20 cellular contexts compared by ENCODE assay signal in genomic region chr5:84642795-84643194, GRCh38.
DNase-seq lines count a peak whose midpoint lies in the region; ATAC-seq, FAIRE-seq and TF ChIP-seq lines count a peak whose summit lies in the region.
"Had no signal": no experiment of that assay in that cellular context is flagged by ENCODE, and none has a peak within 500 bp of the region (broad histone marks: within the 10 kb centered on the region; RNA-seq: fewer than 3 reads in every experiment).

No MANE protein-coding gene starts in this region.

- BruUV-seq in endothelial cell of umbilical vein (replicated peaks; lab: Mats Ljungman, UMichigan), result no TSS peak

- no peak for ATAC-seq in GM18868 (IDR thresholded peaks at IDR 0.05; ENCODE audit: unreplicated experiment)
- ATAC-seq: stimulated activated naive CD8-positive, alpha-beta T cell treated with anti-CD3 and anti-CD28 coated beads, Interleukin-15, Interleukin-2, amounts not matched to agents 100 U/mL and 50 U/mL, for 24 hours had no signal

- intact Hi-C loops in endothelial cell of umbilical vein (cut with micrococcal nuclease) (no loop called here), stomach (cut with DNase I; ENCODE audit: low total_unique reads) (no loop called here), ascending aorta (cut with DNase I) (no loop called here)

- 72 to 92% (median 84%) methylated on average over 2 of the region's 2 CpGs for WGBS in stomach, 5 donors

- peak; percentile 5 for DNase-seq in HS-27A (ENCODE audit: low read depth)
- peak; percentile 46 to 76 for DNase-seq in SJSA1 (ENCODE audit: low read depth in 1 of 2, low spot score in 2 of 2)
- peak; percentile 22 for DNase-seq in endothelial cell of umbilical vein (ENCODE audit: low read depth, low spot score)
- DNase-seq in osteoblast (ENCODE audit: insufficient read length, low spot score, missing footprints), result peak; percentile 72
- no peak for DNase-seq in stomach
- DNase-seq in ascending aorta (ENCODE audit: low spot score in 2 of 2), result no peak
- DNase-seq: activated CD4-positive, alpha-beta T cell treated with anti-CD3 and anti-CD28 coated beads, Interleukin-2, amount 50 U/mL, for 1 hour; activated CD8-positive, alpha-beta memory T cell treated with anti-CD3 and anti-CD28 coated beads, Interleukin-2, amount 50 U/mL, for 48 hours; activated gamma-delta T cell; adrenal gland; Calu3; colonic mucosa; GDM1; NCI-H2029; NCI-H510A; Right ventricle myocardium superior; stimulated activated CD4-positive, alpha-beta T cell treated with anti-CD3 and anti-CD28 coated beads, Interleukin-2, amount 100 ng/mL, for 24 hours; stimulated activated naive CD8-positive, alpha-beta T cell treated with anti-CD3 and anti-CD28 coated beads, Interleukin-15, Interleukin-2, amounts not matched to agents 100 U/mL and 50 U/mL, for 24 hours; T-helper 1 cell had no signal

- no peaks in the 10 kb centered on the region for H3K9me1 ChIP-seq in endothelial cell of umbilical vein (replicated peaks; ENCODE audit: control insufficient read depth, extremely low read depth, insufficient read depth, low read length)

- no peak overlapping the region for H3K4me3 ChIP-seq in SJSA1
- H3K4me3 ChIP-seq in endothelial cell of umbilical vein (replicated peaks in 1 of 3; ENCODE audit: insufficient read depth in 1 of 3, low read depth in 1 of 3, low read length in 3 of 3), result no peak overlapping the region
- no peak overlapping the region for H3K4me3 ChIP-seq in osteoblast (ENCODE audit: insufficient read depth, low read length)
- H3K4me3 ChIP-seq in stomach, result no peak overlapping the region
- no peak overlapping the region for H3K4me3 ChIP-seq in ascending aorta
- H3K4me3 ChIP-seq: adrenal gland, colonic mucosa had no signal

- POLR2A ChIA-PET in endothelial cell of umbilical vein (lab: Charles Lee), result no interaction called here

- H3K4me2 ChIP-seq in endothelial cell of umbilical vein (ENCODE audit: insufficient read depth, low read length) (no peak overlapping the region), osteoblast (ENCODE audit: insufficient read depth, low read length) (no peak overlapping the region)

- CTCF ChIA-PET in endothelial cell of umbilical vein (lab: Charles Lee), result no interaction called here

- H2AFZ ChIP-seq in endothelial cell of umbilical vein (ENCODE audit: low read depth, low read length), result no peak overlapping the region
- H2AFZ ChIP-seq in osteoblast (ENCODE audit: low read length), result no peak overlapping the region

- no peaks in the 10 kb centered on the region for H4K20me1 ChIP-seq in endothelial cell of umbilical vein (replicated peaks; ENCODE audit: control insufficient read depth, extremely low read depth, insufficient read depth, low read length)
- H4K20me1 ChIP-seq in osteoblast (ENCODE audit: insufficient read depth, low read length), result no peaks in the 10 kb centered on the region

- TF ChIP-seq POLR2A in endothelial cell of umbilical vein (IDR thresholded peaks at IDR 0.05; ENCODE audit: low read depth, low read length) (no peak), stomach (IDR thresholded peaks at IDR 0.05) (no peak)

- H3K4me1 ChIP-seq in SJSA1 (replicated peaks) (peaks cover 10% of the 10 kb centered on the region), endothelial cell of umbilical vein (ENCODE audit: control insufficient read depth, extremely low read depth, insufficient read depth, low read length) (no peaks in the 10 kb centered on the region), osteoblast (ENCODE audit: insufficient read depth, low read length) (no peaks in the 10 kb centered on the region), stomach (no peaks in the 10 kb centered on the region), ascending aorta (no peaks in the 10 kb centered on the region)
- H3K4me1 ChIP-seq: adrenal gland, colonic mucosa had no signal

- no peak for TF ChIP-seq CTCF in endothelial cell of umbilical vein (IDR thresholded peaks at IDR 0.05; ENCODE audit: extremely low read depth in 1 of 2, insufficient read depth in 1 of 2, low read depth in 1 of 2, low read length in 2 of 2)
- no peak for TF ChIP-seq CTCF in osteoblast (IDR thresholded peaks at IDR 0.05; ENCODE audit: extremely low read depth, low read depth, low read length)
- no peak for TF ChIP-seq CTCF in stomach (IDR thresholded peaks at IDR 0.05)
- TF ChIP-seq CTCF in ascending aorta (IDR thresholded peaks at IDR 0.05), result no peak

- H3K9ac ChIP-seq in endothelial cell of umbilical vein (replicated peaks; ENCODE audit: extremely low read depth, insufficient read depth, low read length), result no peak overlapping the region

- FAIRE-seq in endothelial cell of umbilical vein (lab: Jason Lieb, UNC), result no peak

- H3K27ac ChIP-seq in SJSA1 (peak overlapping the region; percentile 27; the same call in 1 of the 2 replicates), endothelial cell of umbilical vein (ENCODE audit: insufficient read depth, low read depth, low read length) (no peak overlapping the region), osteoblast (ENCODE audit: low read depth, low read length) (no peak overlapping the region), stomach (no peak overlapping the region), ascending aorta (no peak overlapping the region)
- H3K27ac ChIP-seq: adrenal gland, colonic mucosa had no signal

- H3K36me3 ChIP-seq in SJSA1, result no peaks in the 10 kb centered on the region
- no peaks in the 10 kb centered on the region for H3K36me3 ChIP-seq in endothelial cell of umbilical vein (ENCODE audit: control insufficient read depth in 2 of 2, extremely low read depth in 1 of 2, insufficient read depth in 2 of 2, low read length in 2 of 2)
- no peaks in the 10 kb centered on the region for H3K36me3 ChIP-seq in osteoblast (ENCODE audit: insufficient read depth, low read length)
- no peaks in the 10 kb centered on the region for H3K36me3 ChIP-seq in stomach
- no peaks in the 10 kb centered on the region for H3K36me3 ChIP-seq in ascending aorta
- H3K36me3 ChIP-seq: adrenal gland, colonic mucosa had no signal

- dilution Hi-C loops in endothelial cell of umbilical vein (cut with MboI; ENCODE audit: extremely low pct_ligation_motif_present, low sequenced_read_pairs), result no loop called here

- no peaks in the 10 kb centered on the region for H3K27me3 ChIP-seq in SJSA1 (replicated peaks)
- no peaks in the 10 kb centered on the region for H3K27me3 ChIP-seq in endothelial cell of umbilical vein (ENCODE audit: control insufficient read depth in 2 of 2, insufficient read depth in 2 of 2, low read length in 2 of 2)
- H3K27me3 ChIP-seq in osteoblast (ENCODE audit: insufficient read depth, low read length), result no peaks in the 10 kb centered on the region
- H3K27me3 ChIP-seq in stomach, result no peaks in the 10 kb centered on the region
- H3K27me3 ChIP-seq in ascending aorta, result no peaks in the 10 kb centered on the region
- H3K27me3 ChIP-seq: adrenal gland, colonic mucosa had no signal

- H3K9me3 ChIP-seq in SJSA1 (replicated peaks), result no peaks in the 10 kb centered on the region
- H3K9me3 ChIP-seq in endothelial cell of umbilical vein (replicated peaks; ENCODE audit: control insufficient read depth, insufficient read depth, low read length), result no peaks in the 10 kb centered on the region
- no peaks in the 10 kb centered on the region for H3K9me3 ChIP-seq in osteoblast (ENCODE audit: low read depth, low read length)
- H3K9me3 ChIP-seq in stomach, result peaks cover 0 to 12% (median 2%) of the 10 kb centered on the region in 4 donors
- no peaks in the 10 kb centered on the region for H3K9me3 ChIP-seq in ascending aorta
- H3K9me3 ChIP-seq: adrenal gland, colonic mucosa had no signal

- H3K79me2 ChIP-seq in endothelial cell of umbilical vein (ENCODE audit: control insufficient read depth, insufficient read depth, low read length) (no peaks in the 10 kb centered on the region), osteoblast (ENCODE audit: insufficient read depth, low read length) (no peaks in the 10 kb centered on the region)

- TF ChIP-seq EP300 in stomach (IDR thresholded peaks at IDR 0.05), result no peak

TF ChIP-seq in endothelial cell of umbilical vein, 7 proteins besides CTCF, POLR2A, EP300 and RAD21:
- TF ChIP-seq EZH2 (IDR thresholded peaks at IDR 0.05; ENCODE audit: borderline replicate concordance, low read depth, low read length, severe bottlenecking) (no peak), FOS (IDR thresholded peaks at IDR 0.05; ENCODE audit: borderline replicate concordance, insufficient read depth, low read length) (no peak), POLR2AphosphoS5 (IDR thresholded peaks at IDR 0.05; ENCODE audit: insufficient read depth, low read depth, low read length) (no peak), JUN (IDR thresholded peaks at IDR 0.05; ENCODE audit: borderline replicate concordance, insufficient read depth, insufficient read length, low read depth) (no peak), MAX (IDR thresholded peaks at IDR 0.05; ENCODE audit: insufficient read depth, insufficient read length) (no peak), GATA2 (IDR thresholded peaks at IDR 0.05; ENCODE audit: insufficient read depth, insufficient read length, low read depth, low read length) (no peak), MYC (IDR thresholded peaks at IDR 0.05; ENCODE audit: low read depth, low read length) (no peak)

Comparison
In these comparisons a context has a peak if more than half of its experiments do, and no peak if none do; other contexts are left out.
1. DNase-seq: peak in HS-27A (single experiment), SJSA1 (2 of 2), endothelial cell of umbilical vein (single experiment) and osteoblast (single experiment); none in stomach (single experiment) and ascending aorta (0 of 2).